Comparison of ENCODE assay signal across 1 cellular context in genomic region chr2:180010701-180011100, GRCh38.
TF ChIP-seq lines count a peak whose summit lies in the region.

No MANE protein-coding gene starts in this region.

TF ChIP-seq in SK-N-SH, 30 proteins besides CTCF, POLR2A, EP300 and RAD21 (continued from another document):
- TF ChIP-seq REST (IDR thresholded peaks at IDR 0.05; ENCODE audit: low read depth, low read length) = no peak
- TF ChIP-seq FOSL2 (IDR thresholded peaks at IDR 0.05; ENCODE audit: borderline replicate concordance, low read depth) = no peak
- TF ChIP-seq RCOR1 (IDR thresholded peaks at IDR 0.05; ENCODE audit: low read length) = no peak
- TF ChIP-seq RXRA (IDR thresholded peaks at IDR 0.05; ENCODE audit: borderline replicate concordance, low read depth) = no peak
- TF ChIP-seq MEF2A (IDR thresholded peaks at IDR 0.05; ENCODE audit: borderline replicate concordance, low read depth) = no peak
- no peak for TF ChIP-seq YY1 (IDR thresholded peaks at IDR 0.05; ENCODE audit: low read depth)
- no peak for TF ChIP-seq IRF3 (IDR thresholded peaks at IDR 0.05; ENCODE audit: low read depth, low read length)
- no peak for TF ChIP-seq USF1 (IDR thresholded peaks at IDR 0.05; ENCODE audit: borderline replicate concordance, low read depth)
